In the genomic region with DNA sequence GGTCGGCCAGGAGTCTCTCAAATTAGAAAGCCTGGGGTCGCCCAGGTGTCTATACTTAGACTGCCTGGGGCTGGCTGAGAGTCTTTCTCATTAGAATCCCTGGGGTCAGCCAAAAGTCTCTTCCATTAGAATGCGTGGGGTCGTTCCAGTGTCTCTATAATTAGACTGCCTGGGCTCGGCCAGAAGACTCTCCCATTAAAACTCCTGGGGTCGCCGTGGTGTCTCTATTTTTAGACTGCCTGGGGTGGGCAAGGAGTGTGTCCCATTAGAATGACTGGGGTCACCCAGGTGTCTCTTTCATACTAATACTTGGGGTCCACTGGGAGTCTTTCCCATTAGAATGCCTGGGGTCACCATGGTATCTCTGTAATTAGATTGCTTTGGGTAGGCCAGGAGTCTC, we compare ENCODE assay signal across 4 cellular contexts.
"Had no signal": no experiment of that assay in that cellular context is flagged by ENCODE, and none has a peak within 500 bp of the region (broad histone marks: within the 10 kb centered on the region; RNA-seq: fewer than 3 reads in every experiment).

No MANE protein-coding gene starts in this region.

- H3K27ac ChIP-seq: HL-60 had no signal

- H3K4me3 ChIP-seq: GM23338 had no signal

- DNase-seq: H9, HFFc6 had no signal
